11 cellular contexts compared by ENCODE assay signal in the genomic region with DNA sequence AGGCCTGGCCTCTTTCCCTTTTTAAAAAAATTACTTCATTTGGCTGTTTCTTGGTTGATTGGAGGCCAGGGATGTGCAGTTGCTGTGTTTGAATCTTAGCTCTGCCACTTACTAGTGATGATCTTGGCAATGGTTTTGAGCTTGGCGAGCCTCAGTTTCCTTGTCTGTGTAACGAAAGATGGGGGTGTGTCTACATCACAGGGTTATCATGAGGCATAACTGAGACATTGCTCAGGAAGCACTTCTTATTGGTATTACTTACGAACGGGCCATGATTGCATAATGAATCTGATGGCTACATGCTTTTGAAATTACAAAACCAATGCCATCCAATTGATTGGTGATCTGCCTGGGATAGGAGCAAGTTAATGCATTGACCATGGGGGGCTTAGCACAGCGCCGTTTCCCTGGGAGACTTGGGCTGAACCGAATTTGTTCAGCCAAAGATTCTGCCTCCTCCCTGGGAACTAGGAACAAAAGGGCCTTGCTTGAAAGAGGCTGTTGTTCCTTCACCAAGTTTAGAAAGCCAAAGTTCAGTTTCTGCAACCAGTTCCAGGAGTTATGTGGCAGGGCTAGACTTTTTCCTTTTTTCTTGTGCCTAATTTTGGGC. TPM values are rescaled to one million over a fixed set of nuclear protein-coding genes. Genes with fewer than 3 reads are reported as not detected.
DNase-seq lines count a peak whose midpoint lies in the region; ATAC-seq lines count a peak whose summit lies in the region.
"Had no signal": no experiment of that assay in that cellular context is flagged by ENCODE, and none has a peak within 500 bp of the region (broad histone marks: within the 10 kb centered on the region; RNA-seq: fewer than 3 reads in every experiment).

No MANE protein-coding gene starts in this region.

- H3K9me3 Mint-ChIP-seq in T-helper 2 cell treated with Interferon-gamma antibody and Interleukin-4, amounts not matched to agents 5 μg/mL and 100 μg/mL, for 36 hours = no peaks in the 10 kb centered on the region
- no peaks in the 10 kb centered on the region for H3K9me3 Mint-ChIP-seq in T-cell

- H3K4me3 ChIP-seq in subcutaneous abdominal adipose tissue (ENCODE audit: low read depth in 1 of 5, low read length in 5 of 5) = no peak overlapping the region
- H3K4me3 ChIP-seq: pancreas had no signal

- H3K27me3 ChIP-seq in subcutaneous abdominal adipose tissue (ENCODE audit: control insufficient read depth in 5 of 5, insufficient read depth in 4 of 5, low read length in 5 of 5) = no peaks in the 10 kb centered on the region
- H3K27me3 ChIP-seq: pancreas had no signal

- H3K27me3 Mint-ChIP-seq in T-helper 2 cell treated with Interferon-gamma antibody and Interleukin-4, amounts not matched to agents 5 μg/mL and 100 μg/mL, for 36 hours (ENCODE audit: low read depth) = no peaks in the 10 kb centered on the region
- H3K27me3 Mint-ChIP-seq in T-cell = no peaks in the 10 kb centered on the region

- no peak for DNase-seq in T-helper 2 cell treated with Interferon-gamma antibody and Interleukin-4, amounts not matched to agents 5 μg/mL and 100 μg/mL, for 36 hours (ENCODE audit: low spot score)
- DNase-seq in T-helper 2 cell (no peak), T-cell (no peak), fibroblast of the conjunctiva (ENCODE audit: low read depth) (peak; percentile 21), A172 (ENCODE audit: low spot score) (no peak), cortex of kidney (lab: John Stamatoyannopoulos, UW) (no peak), HPDE6-E6E7 (ENCODE audit: extremely low spot score) (no peak)
- DNase-seq: left colon, SHP77 treated with DMSO at 0.1 percent for 48 hours had no signal

- H3K4me1 Mint-ChIP-seq in T-helper 2 cell treated with Interferon-gamma antibody and Interleukin-4, amounts not matched to agents 5 μg/mL and 100 μg/mL, for 36 hours (ENCODE audit: low read depth) = peaks cover 49% of the 10 kb centered on the region
- H3K4me1 Mint-ChIP-seq in T-cell = peaks cover 84 to 88% (median 85%) of the 10 kb centered on the region in 3 donors

- no peak for ATAC-seq in T-cell (replicated peaks in 1 of 4)
- ATAC-seq: left colon had no signal

- H3K4me1 ChIP-seq in subcutaneous abdominal adipose tissue (ENCODE audit: control insufficient read depth in 5 of 5, insufficient read depth in 5 of 5, low read length in 5 of 5) = peaks cover 6 to 64% (median 54%) of the 10 kb centered on the region in 5 donors

- peaks cover 0 to 6% (median 4%) of the 10 kb centered on the region in 5 donors for H3K36me3 ChIP-seq in subcutaneous abdominal adipose tissue (ENCODE audit: control insufficient read depth in 5 of 5, insufficient read depth in 5 of 5, low read length in 5 of 5)
- H3K36me3 ChIP-seq: pancreas had no signal

- H3K9ac ChIP-seq in subcutaneous abdominal adipose tissue (ENCODE audit: low read length in 5 of 5) = peak overlapping the region in 1 of 5 donors; percentile 10

- CTCF ChIA-PET in T-cell (lab: Charles Lee) = no interaction called here

- peak overlapping the region; percentile 61 for H3K27ac ChIP-seq in subcutaneous abdominal adipose tissue (ENCODE audit: low read depth, low read length)

- H3K36me3 Mint-ChIP-seq in T-helper 2 cell treated with Interferon-gamma antibody and Interleukin-4, amounts not matched to agents 5 μg/mL and 100 μg/mL, for 36 hours (ENCODE audit: low read depth) = peaks cover 16% of the 10 kb centered on the region
- H3K36me3 Mint-ChIP-seq in T-cell = peaks cover 7% of the 10 kb centered on the region

- POLR2A ChIA-PET in T-cell (lab: Charles Lee) = no interaction called here

- no peak overlapping the region for H3K4me3 Mint-ChIP-seq in T-helper 2 cell treated with Interferon-gamma antibody and Interleukin-4, amounts not matched to agents 5 μg/mL and 100 μg/mL, for 36 hours
- H3K4me3 Mint-ChIP-seq in T-cell = peak overlapping the region in 1 of 3 donors; percentile 1

- no peaks in the 10 kb centered on the region for H3K9me3 ChIP-seq in subcutaneous abdominal adipose tissue (ENCODE audit: control insufficient read depth in 5 of 5, low read length in 5 of 5)
- H3K9me3 ChIP-seq: pancreas had no signal

- peak overlapping the region; percentile 46 for H3K27ac Mint-ChIP-seq in T-helper 2 cell treated with Interferon-gamma antibody and Interleukin-4, amounts not matched to agents 5 μg/mL and 100 μg/mL, for 36 hours
- H3K27ac Mint-ChIP-seq in T-cell = peak overlapping the region; percentile 50 to 76

RNA-seq across cellular contexts. Expression of gene CMIP, which starts 21.8 kb away (rescaled TPM):
- total RNA-seq in T-cell = 10 to 100 TPM; 39.8 to 55.9 (median 42.6) TPM
- 5.9 and 8.0 TPM in 2 replicates for total RNA-seq in A172 (2014; rRNA removed; shearing (Covaris generic))
